ENCODE assay signal across 2 cellular contexts in genomic region chr18:54672846-54673475, GRCh38.
TF ChIP-seq lines count a peak whose summit lies in the region.

No MANE protein-coding gene starts in this region.

TF ChIP-seq in A549, 52 proteins besides CTCF, POLR2A, EP300 and RAD21:
- no peak for TF ChIP-seq TFCP2L1 (CRISPR knock-in tag; IDR thresholded peaks at IDR 0.05)
- TF ChIP-seq CBX2 (IDR thresholded peaks at IDR 0.05; ENCODE audit: borderline replicate concordance, low read depth) = no peak
- no peak for TF ChIP-seq NFE2L2 (conservative IDR thresholded peaks at IDR 0.05; ENCODE audit: low read length)
- TF ChIP-seq HMGXB4 (CRISPR knock-in tag; IDR thresholded peaks at IDR 0.05; ENCODE audit: borderline replicate concordance) = no peak
- TF ChIP-seq HOXB5 (CRISPR knock-in tag; IDR thresholded peaks at IDR 0.05) = no peak
- no peak for TF ChIP-seq REST (IDR thresholded peaks at IDR 0.05)
- TF ChIP-seq CBX8 (IDR thresholded peaks at IDR 0.05) = no peak
- TF ChIP-seq FOSB (CRISPR knock-in tag; IDR thresholded peaks at IDR 0.05) = no peak
TF ChIP-seq in A549: peak in this region for 0.

TF ChIP-seq in H1, 55 proteins besides CTCF, POLR2A, EP300 and RAD21:
- no peak for TF ChIP-seq GABPA (IDR thresholded peaks at IDR 0.05; ENCODE audit: borderline replicate concordance, insufficient read depth, low read length)
- no peak for TF ChIP-seq SIN3A (conservative IDR thresholded peaks at IDR 0.05 in 1 of 2, IDR thresholded peaks at IDR 0.05 in 1 of 2; ENCODE audit: low read depth in 1 of 2, low read length in 2 of 2)
- no peak for TF ChIP-seq CEBPB (IDR thresholded peaks at IDR 0.05; ENCODE audit: low read depth, low read length)
